8 cellular contexts compared by ENCODE assay signal in genomic region chr1:62688687-62689085, GRCh38. TPM values are rescaled to one million over a fixed set of nuclear protein-coding genes. Genes with fewer than 3 reads are reported as not detected.
DNase-seq lines count a peak whose midpoint lies in the region; ATAC-seq and TF ChIP-seq lines count a peak whose summit lies in the region.

No MANE protein-coding gene starts in this region.

- peak overlapping the region; percentile 47 for H3K27ac Mint-ChIP-seq in activated CD8-positive, alpha-beta memory T cell treated with anti-CD3 and anti-CD28 coated beads, Interleukin-2, amount 10 ng/mL, durations not matched to agents 7 days and 5 days

- peak overlapping the region; percentile 88 for H3K4me3 ChIP-seq in adipocyte (ENCODE audit: low read length)
- H3K4me3 ChIP-seq in thoracic aorta = peak overlapping the region; percentile 90

- no peak for ATAC-seq in activated CD8-positive, alpha-beta memory T cell treated with anti-CD3 and anti-CD28 coated beads, Interleukin-2, amount 10 ng/mL, durations not matched to agents 7 days and 5 days
- ATAC-seq in HG03520 (IDR thresholded peaks at IDR 0.05; ENCODE audit: unreplicated experiment) (peak; percentile 6), left colon (peak; percentile 5), thoracic aorta (ENCODE audit: insufficient number of reproducible peaks, low FRiP score, low read depth) (no peak)

- intact Hi-C loops in left colon (cut with DNase I, micrococcal nuclease) = no loop called here

- H3K27me3 Mint-ChIP-seq in activated CD8-positive, alpha-beta memory T cell treated with anti-CD3 and anti-CD28 coated beads, Interleukin-2, amount 10 ng/mL, durations not matched to agents 7 days and 5 days = peaks cover 20% of the 10 kb centered on the region

- H3K4me1 Mint-ChIP-seq in activated CD8-positive, alpha-beta memory T cell treated with anti-CD3 and anti-CD28 coated beads, Interleukin-2, amount 10 ng/mL, durations not matched to agents 7 days and 5 days = peaks cover 16% of the 10 kb centered on the region

- H3K4me3 Mint-ChIP-seq in activated CD8-positive, alpha-beta memory T cell treated with anti-CD3 and anti-CD28 coated beads, Interleukin-2, amount 10 ng/mL, durations not matched to agents 7 days and 5 days = peak overlapping the region; percentile 77

- no peak for DNase-seq in activated CD8-positive, alpha-beta memory T cell treated with anti-CD3 and anti-CD28 coated beads, Interleukin-2, amount 10 ng/mL, durations not matched to agents 7 days and 5 days
- no peak for DNase-seq in activated CD8-positive, alpha-beta memory T cell treated with anti-CD3 and anti-CD28 coated beads, Interleukin-2, amount 50 U/mL, for 48 hours
- DNase-seq in adipocyte (ENCODE audit: low read depth) (no peak), left colon (no peak), thoracic aorta (ENCODE audit: low spot score) (no peak), NCI-H524 treated with DMSO at 0.1 percent for 48 hours (lab: John Stamatoyannopoulos, UW) (no peak), SKM-1 (lab: John Stamatoyannopoulos, UW; ENCODE audit: unreplicated experiment) (no peak)

- H3K9me3 ChIP-seq in adipocyte (ENCODE audit: control insufficient read depth, low read length) (no peaks in the 10 kb centered on the region), thoracic aorta (no peaks in the 10 kb centered on the region)

- peak overlapping the region; percentile 78 to 83 for H3K27ac ChIP-seq in thoracic aorta

- H3K4me1 ChIP-seq in adipocyte (ENCODE audit: control insufficient read depth, insufficient read depth, low read length) = peaks cover 55% of the 10 kb centered on the region
- peaks cover 24 to 58% of the 10 kb centered on the region in 2 donors for H3K4me1 ChIP-seq in thoracic aorta (ENCODE audit: control insufficient read depth in 1 of 2, low read depth in 2 of 2)

- H3K36me3 ChIP-seq in adipocyte (ENCODE audit: control insufficient read depth, insufficient read depth, low read length, severe bottlenecking) (no peaks in the 10 kb centered on the region), thoracic aorta (no peaks in the 10 kb centered on the region)

- no peaks in the 10 kb centered on the region for H3K36me3 Mint-ChIP-seq in activated CD8-positive, alpha-beta memory T cell treated with anti-CD3 and anti-CD28 coated beads, Interleukin-2, amount 10 ng/mL, durations not matched to agents 7 days and 5 days

- CTCF ChIA-PET in activated CD8-positive, alpha-beta memory T cell treated with anti-CD3 and anti-CD28 coated beads, Interleukin-2, amount 10 ng/mL, durations not matched to agents 7 days and 5 days (lab: Charles Lee) = no interaction called here

- H3K9me3 Mint-ChIP-seq in activated CD8-positive, alpha-beta memory T cell treated with anti-CD3 and anti-CD28 coated beads, Interleukin-2, amount 10 ng/mL, durations not matched to agents 7 days and 5 days (ENCODE audit: low read depth) = no peaks in the 10 kb centered on the region

- H3K9ac ChIP-seq in adipocyte (ENCODE audit: low read length) = peak overlapping the region; percentile 90

- TF ChIP-seq CTCF in thoracic aorta (IDR thresholded peaks at IDR 0.05) = no peak

- no peaks in the 10 kb centered on the region for H3K27me3 ChIP-seq in adipocyte (replicated peaks; ENCODE audit: control insufficient read depth, insufficient read depth, low read length)
- H3K27me3 ChIP-seq in thoracic aorta (replicated peaks; ENCODE audit: insufficient read depth) = no peaks in the 10 kb centered on the region

RNA-seq across cellular contexts. Expression of gene DOCK7, which starts 0.5 kb away (rescaled TPM):
- total RNA-seq in activated CD8-positive, alpha-beta memory T cell treated with anti-CD3 and anti-CD28 coated beads, Interleukin-2, amount 10 ng/mL, durations not matched to agents 7 days and 5 days = 1 to 10 TPM; 6.6 to 7.5 TPM
- 10 to 100 TPM; 31.5 to 33.8 TPM for total RNA-seq in left colon
- 10 to 100 TPM; 52.7 to 75.7 TPM for total RNA-seq in thoracic aorta

Comparison
In these comparisons a context has a peak if more than half of its experiments do, and no peak if none do; other contexts are left out.
1. ATAC-seq: peak in HG03520 (single experiment) and left colon (single experiment); none in activated CD8-positive, alpha-beta memory T cell treated with anti-CD3 and anti-CD28 coated beads, Interleukin-2, amount 10 ng/mL, durations not matched to agents 7 days and 5 days (single experiment) and thoracic aorta (single experiment).